Comparison of ENCODE assay signal across 16 cellular contexts in the genomic region with DNA sequence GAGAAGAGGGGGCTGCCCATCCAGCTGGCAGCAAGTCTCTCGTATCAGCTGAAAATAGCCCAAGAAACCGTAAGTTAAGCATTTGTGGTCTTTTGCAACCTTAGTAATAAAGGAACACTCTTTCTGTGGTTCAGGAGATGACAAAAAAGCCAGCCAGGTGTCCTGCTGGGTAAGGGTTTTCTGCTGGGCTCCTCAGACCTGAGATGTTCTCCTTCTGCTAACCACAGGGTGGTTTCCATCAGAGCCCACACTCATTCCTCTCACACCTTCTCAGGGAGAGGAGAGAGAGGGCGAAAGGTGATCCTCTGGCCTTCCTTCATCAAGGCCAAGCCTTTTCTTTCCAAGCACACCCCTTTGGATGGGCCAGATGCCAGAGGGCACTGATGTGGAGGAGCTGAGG.
DNase-seq lines count a peak whose midpoint lies in the region; ATAC-seq and TF ChIP-seq lines count a peak whose summit lies in the region.
"Had no signal": no experiment of that assay in that cellular context is flagged by ENCODE, and none has a peak within 500 bp of the region (broad histone marks: within the 10 kb centered on the region; RNA-seq: fewer than 3 reads in every experiment).

No MANE protein-coding gene starts in this region.

- DNase-seq in BE2C (no peak), germinal center (ENCODE audit: low spot score) (no peak), erythroblast (lab: John Stamatoyannopoulos, UW) (no peak), upper lobe of left lung (no peak)
- DNase-seq: hypothalamus; mesenchymal stem cell; NCI-H446; Right ventricle myocardium superior; stimulated activated CD4-positive, alpha-beta T cell treated with anti-CD3 and anti-CD28 coated beads, Interleukin-1b, Interleukin-23, amount 100 ng/mL, for 48 hours had no signal

- H3K36me3 ChIP-seq in BLaER1 (no peaks in the 10 kb centered on the region), BE2C (no peaks in the 10 kb centered on the region), upper lobe of left lung (no peaks in the 10 kb centered on the region)

- H3K4me2 ChIP-seq in BLaER1 = peak overlapping the region; percentile 31; the same call in 1 of the 2 replicates
- H3K4me2 ChIP-seq: A549 had no signal

- H3K9me3 ChIP-seq in BLaER1 = no peaks in the 10 kb centered on the region
- H3K9me3 ChIP-seq in BE2C = no peaks in the 10 kb centered on the region
- H3K9me3 ChIP-seq in upper lobe of left lung = no peaks in the 10 kb centered on the region
- H3K9me3 ChIP-seq: A549 had no signal

- WGBS in upper lobe of left lung, 2 donors = 49 to 68% methylated on average over 3 of the region's 3 CpGs

- H3K27me3 ChIP-seq in BLaER1 (no peaks in the 10 kb centered on the region), BE2C (no peaks in the 10 kb centered on the region), upper lobe of left lung (no peaks in the 10 kb centered on the region)

- peaks cover 7% of the 10 kb centered on the region for H3K4me1 ChIP-seq in BLaER1
- no peaks in the 10 kb centered on the region for H3K4me1 ChIP-seq in BE2C
- H3K4me1 ChIP-seq in upper lobe of left lung = no peaks in the 10 kb centered on the region
- H3K4me1 ChIP-seq: A549, parathyroid adenoma had no signal

- H3K9ac ChIP-seq in BLaER1 = no peak overlapping the region
- H3K9ac ChIP-seq: parathyroid adenoma had no signal

- H3K4me3 ChIP-seq in BLaER1 (no peak overlapping the region), BE2C (ENCODE audit: low read depth, low read length) (no peak overlapping the region), upper lobe of left lung (no peak overlapping the region)
- H3K4me3 ChIP-seq: A549 had no signal

- no peak for TF ChIP-seq CTCF in BE2C (IDR thresholded peaks at IDR 0.05; ENCODE audit: low read depth, low read length)
- no peak for TF ChIP-seq CTCF in upper lobe of left lung (IDR thresholded peaks at IDR 0.05)

- ATAC-seq in GM18909 (IDR thresholded peaks at IDR 0.05; ENCODE audit: poor library complexity, unreplicated experiment) = peak; percentile 74
- ATAC-seq in GM21786 (IDR thresholded peaks at IDR 0.05; ENCODE audit: unreplicated experiment) = peak; percentile 72
- peak; percentile 69 for ATAC-seq in HG03342 (IDR thresholded peaks at IDR 0.05; ENCODE audit: unreplicated experiment)
- no peak for ATAC-seq in upper lobe of left lung (ENCODE audit: low FRiP score in 2 of 2)
- ATAC-seq: A549 had no signal

- H3K27ac ChIP-seq in BLaER1 (no peak overlapping the region), upper lobe of left lung (no peak overlapping the region)
- H3K27ac ChIP-seq: A549, parathyroid adenoma, VCaP had no signal

- TF ChIP-seq POLR2A in erythroblast (IDR thresholded peaks at IDR 0.05; ENCODE audit: low read length) (no peak), upper lobe of left lung (IDR thresholded peaks at IDR 0.05) (no peak)

- no peak for TF ChIP-seq EP300 in upper lobe of left lung (IDR thresholded peaks at IDR 0.05)

- H4K20me1 ChIP-seq in BLaER1 = no peaks in the 10 kb centered on the region

Comparison
In these comparisons a context has a peak if more than half of its experiments do, and no peak if none do; other contexts are left out.
1. ATAC-seq: peak in GM18909 (single experiment), GM21786 (single experiment) and HG03342 (single experiment); none in upper lobe of left lung (0 of 2).